Comparison of ENCODE assay signal across 16 cellular contexts in the genomic region with DNA sequence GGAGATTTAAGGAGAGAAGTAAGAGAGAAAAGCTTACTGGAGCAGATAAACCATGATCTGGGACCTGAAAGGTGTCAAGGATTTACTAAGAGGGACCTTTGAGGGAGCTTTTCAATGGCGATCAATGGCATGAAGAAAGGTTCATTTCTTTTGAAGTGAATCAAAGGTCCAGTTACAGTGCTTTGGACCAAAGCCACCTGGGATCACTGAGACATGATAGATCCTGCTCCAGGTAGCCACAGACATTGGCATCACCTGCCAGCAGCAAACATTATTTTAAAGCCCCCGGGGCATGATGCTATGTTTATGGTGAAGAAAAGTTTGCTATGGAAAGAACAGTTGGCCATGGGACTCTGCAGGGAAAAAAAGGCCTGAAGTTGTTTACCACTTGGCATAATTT.
"Had no signal": no experiment of that assay in that cellular context is flagged by ENCODE, and none has a peak within 500 bp of the region (broad histone marks: within the 10 kb centered on the region; RNA-seq: fewer than 3 reads in every experiment).

No MANE protein-coding gene starts in this region.

- H3K4me1 ChIP-seq: pancreas had no signal

- DNase-seq: dorsolateral prefrontal cortex; effector CD8-positive, alpha-beta T cell; heart left ventricle; hippocampal formation; left colon; natural killer cell; nucleus accumbens; pancreas; right cardiac atrium; stimulated activated CD4-positive, alpha-beta T cell treated with anti-CD3 and anti-CD28 coated beads, Interleukin-2, amount 100 ng/mL, for 48 hours; stimulated activated naive CD4-positive, alpha-beta T cell treated with Interleukin-2 at 50 U/mL for 16 hours; trophoblast cell had no signal

- H3K27me3 ChIP-seq: dorsolateral prefrontal cortex, heart left ventricle, pancreas had no signal

- ATAC-seq: esophagus mucosa, heart left ventricle, left colon, natural killer cell, right cardiac atrium had no signal

- H3K4me3 ChIP-seq: coronary artery, dorsolateral prefrontal cortex, heart left ventricle, pancreas, smooth muscle cell had no signal

- H3K4me2 ChIP-seq: smooth muscle cell had no signal

- H3K27ac ChIP-seq: coronary artery, heart left ventricle, pancreas had no signal

- H3K36me3 ChIP-seq: pancreas had no signal

- H3K9me3 ChIP-seq: pancreas had no signal

- FAIRE-seq: frontal cortex, pancreas had no signal
